ENCODE assay signal across 11 cellular contexts in the genomic region with DNA sequence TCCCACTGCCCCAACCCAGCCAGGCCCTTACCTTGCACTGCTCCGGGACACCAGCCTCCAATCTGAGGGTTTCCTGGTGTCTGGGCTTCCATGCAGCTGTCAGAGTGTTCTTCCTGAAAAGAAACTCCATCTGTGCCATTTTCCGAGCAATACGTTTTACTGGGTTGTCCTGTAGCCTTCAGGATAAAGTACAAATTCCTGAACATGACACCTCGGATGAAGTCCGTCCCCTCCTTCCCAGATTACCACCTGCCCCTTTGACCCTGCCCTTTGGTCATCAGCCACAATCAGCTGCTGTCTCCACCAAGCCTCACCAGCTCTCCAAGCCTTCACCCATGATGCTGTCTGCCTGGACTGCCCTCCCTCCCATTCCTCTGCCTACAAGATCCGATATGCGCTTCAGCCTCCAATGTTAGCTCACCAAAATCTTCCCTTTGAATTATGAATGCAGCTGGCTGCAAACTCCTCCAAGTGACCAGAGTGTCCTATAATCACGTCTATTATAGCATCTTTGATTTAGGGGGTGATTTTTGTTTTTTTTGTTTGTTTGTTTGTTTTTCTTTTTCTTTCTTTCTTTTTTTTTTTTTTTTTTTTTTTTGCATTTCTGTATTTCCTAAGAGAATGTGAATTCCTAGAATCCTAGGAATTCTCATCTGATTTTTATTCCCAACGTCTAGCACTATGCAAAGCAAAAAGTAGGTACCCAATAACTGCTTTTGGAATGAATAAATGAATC.
A peak's percentile ranks its signal among the peaks of the same experiment; 100 is the strongest.
DNase-seq lines count a peak whose midpoint lies in the region; ATAC-seq and FAIRE-seq lines count a peak whose summit lies in the region.
"Had no signal": no experiment of that assay in that cellular context is flagged by ENCODE, and none has a peak within 500 bp of the region (broad histone marks: within the 10 kb centered on the region; RNA-seq: fewer than 3 reads in every experiment).

No MANE protein-coding gene starts in this region.

- DNase-seq in HTR-8/SVneo (ENCODE audit: insufficient read length, low spot score) (no peak), SW480 (ENCODE audit: low spot score) (peak; percentile 25), left lobe of liver (ENCODE audit: low spot score) (peak; percentile 87), small intestine (peak; percentile 94), NCI-H2029 treated with DMSO at 0.1 percent for 48 hours (lab: John Stamatoyannopoulos, UW) (no peak), AG20443 (ENCODE audit: low spot score) (no peak)
- DNase-seq in stimulated activated naive CD8-positive, alpha-beta T cell treated with anti-CD3 and anti-CD28 coated beads, Interleukin-15, Interleukin-2, amounts not matched to agents 100 U/mL and 50 U/mL, for 24 hours: no peak
- no peak for DNase-seq in activated CD4-positive, alpha-beta T cell treated with anti-CD3 and anti-CD28 coated beads for 4 hours

- peak overlapping the region; percentile 73 to 81 for H3K27ac ChIP-seq in small intestine (ENCODE audit: low read depth in 1 of 2, low read length in 1 of 2)
- H3K27ac ChIP-seq: breast epithelium, C4-2B, SJSA1 had no signal

- H3K36me3 ChIP-seq in small intestine (ENCODE audit: control insufficient read depth in 2 of 2, insufficient read depth in 2 of 2, low read length in 2 of 2): no peaks in the 10 kb centered on the region
- H3K36me3 ChIP-seq: breast epithelium, SJSA1 had no signal

- no peaks in the 10 kb centered on the region for H3K9me3 ChIP-seq in small intestine (ENCODE audit: control insufficient read depth, low read depth)
- H3K9me3 ChIP-seq: breast epithelium, SJSA1 had no signal

- H3K4me3 ChIP-seq in small intestine (ENCODE audit: low read depth in 1 of 2, low read length in 2 of 2): peak overlapping the region in 1 of 2 donors; percentile 68
- H3K4me3 ChIP-seq: breast epithelium, SJSA1 had no signal

- peak; percentile 87 for FAIRE-seq in HTR-8/SVneo (lab: Jason Lieb, UNC)
- FAIRE-seq in small intestine (lab: Jason Lieb, UNC): no peak

- no peaks in the 10 kb centered on the region for H3K27me3 ChIP-seq in small intestine (ENCODE audit: control insufficient read depth in 2 of 2, insufficient read depth in 2 of 2, low read length in 2 of 2)
- H3K27me3 ChIP-seq: breast epithelium, SJSA1 had no signal

- ATAC-seq in left lobe of liver: peak; percentile 86
- no peak for ATAC-seq in stimulated activated naive CD8-positive, alpha-beta T cell treated with anti-CD3 and anti-CD28 coated beads, Interleukin-15, Interleukin-2, amounts not matched to agents 100 U/mL and 50 U/mL, for 24 hours

- WGBS in small intestine, 3 donors: 16 to 47% (median 24%) methylated on average over 9 of the region's 9 CpGs

- no peaks in the 10 kb centered on the region for H3K4me1 ChIP-seq in small intestine (ENCODE audit: control insufficient read depth in 2 of 2, insufficient read depth in 1 of 2, low read depth in 1 of 2, low read length in 1 of 2)
- H3K4me1 ChIP-seq: breast epithelium had no signal

Comparison
In these comparisons a context has a peak if more than half of its experiments do, and no peak if none do; other contexts are left out.
1. DNase-seq: peak in SW480 (single experiment), left lobe of liver (single experiment) and small intestine (single experiment); none in HTR-8/SVneo (single experiment), stimulated activated naive CD8-positive, alpha-beta T cell treated with anti-CD3 and anti-CD28 coated beads, Interleukin-15, Interleukin-2, amounts not matched to agents 100 U/mL and 50 U/mL, for 24 hours (single experiment), NCI-H2029 treated with DMSO at 0.1 percent for 48 hours (single experiment), activated CD4-positive, alpha-beta T cell treated with anti-CD3 and anti-CD28 coated beads for 4 hours (0 of 2) and AG20443 (single experiment).